In genomic region chr5:173739741-173740140, GRCh38 we compare ENCODE assay signal across 21 cellular contexts.
"Had no signal": no experiment of that assay in that cellular context is flagged by ENCODE, and none has a peak within 500 bp of the region (broad histone marks: within the 10 kb centered on the region; RNA-seq: fewer than 3 reads in every experiment).

No MANE protein-coding gene starts in this region.

- H3K27me3 Mint-ChIP-seq: memory B cell; stimulated activated naive CD8-positive, alpha-beta T cell treated with anti-CD3 and anti-CD28 coated beads, Interleukin-15, amount 100 ng/mL, for 72 hours had no signal

- H3K4me3 Mint-ChIP-seq: memory B cell; natural killer cell treated with Interleukin-12 subunit alpha and Interleukin-12 subunit beta and Interleukin-15 and Interleukin-18, amount 100 ng/mL, for 72 hours; stimulated activated effector memory CD8-positive, alpha-beta T cell treated with anti-CD3 and anti-CD28 coated beads, Interleukin-12 subunit alpha, Interleukin-12 subunit beta, amount 100 ng/mL, for 72 hours; stimulated activated naive CD8-positive, alpha-beta T cell treated with anti-CD3 and anti-CD28 coated beads, Interleukin-15, amount 100 ng/mL, for 72 hours had no signal

- H3K27ac Mint-ChIP-seq: memory B cell; natural killer cell treated with Interleukin-12 subunit alpha and Interleukin-12 subunit beta and Interleukin-15 and Interleukin-18, amount 100 ng/mL, for 72 hours; stimulated activated effector memory CD8-positive, alpha-beta T cell treated with anti-CD3 and anti-CD28 coated beads, Interleukin-12 subunit alpha, Interleukin-12 subunit beta, amount 100 ng/mL, for 72 hours; stimulated activated naive CD8-positive, alpha-beta T cell treated with anti-CD3 and anti-CD28 coated beads, Interleukin-15, amount 100 ng/mL, for 72 hours had no signal

- H3K27ac ChIP-seq: esophagus squamous epithelium, left ventricle myocardium inferior, lower lobe of right lung, neutrophil, right atrium auricular region, testis, tibial nerve had no signal

- H3K4me1 ChIP-seq: esophagus squamous epithelium, left ventricle myocardium inferior, right atrium auricular region, testis had no signal

- H3K4me3 ChIP-seq: esophagus squamous epithelium, left ventricle myocardium inferior, lower lobe of right lung, right atrium auricular region, smooth muscle cell, testis, tibial nerve had no signal

- H3K9me3 ChIP-seq: esophagus squamous epithelium, left ventricle myocardium inferior, lower lobe of right lung, neutrophil, right atrium auricular region, testis, tibial nerve had no signal

- H3K9me3 Mint-ChIP-seq: memory B cell; natural killer cell treated with Interleukin-12 subunit alpha and Interleukin-12 subunit beta and Interleukin-15 and Interleukin-18, amount 100 ng/mL, for 72 hours; stimulated activated effector memory CD8-positive, alpha-beta T cell treated with anti-CD3 and anti-CD28 coated beads, Interleukin-12 subunit alpha, Interleukin-12 subunit beta, amount 100 ng/mL, for 72 hours; stimulated activated naive CD8-positive, alpha-beta T cell treated with anti-CD3 and anti-CD28 coated beads, Interleukin-15, amount 100 ng/mL, for 72 hours had no signal

- H3K27me3 ChIP-seq: neutrophil, right atrium auricular region, testis, tibial nerve had no signal

- FAIRE-seq: colon, kidney had no signal

- H3K36me3 ChIP-seq: esophagus squamous epithelium, left ventricle myocardium inferior, lower lobe of right lung, neutrophil, right atrium auricular region, tibial nerve had no signal

- H3K36me3 Mint-ChIP-seq: memory B cell; natural killer cell treated with Interleukin-12 subunit alpha and Interleukin-12 subunit beta and Interleukin-15 and Interleukin-18, amount 100 ng/mL, for 72 hours; stimulated activated effector memory CD8-positive, alpha-beta T cell treated with anti-CD3 and anti-CD28 coated beads, Interleukin-12 subunit alpha, Interleukin-12 subunit beta, amount 100 ng/mL, for 72 hours had no signal

- DNase-seq: cerebellar nuclear complex; dermis blood vessel endothelial cell; esophagus squamous epithelium; foreskin fibroblast; kidney; left cardiac atrium; left ventricle myocardium inferior; lower lobe of right lung; midbrain; stimulated activated CD4-positive, alpha-beta T cell treated with anti-CD3 and anti-CD28 coated beads, Interleukin-4, amount 100 ng/mL, for 1 hour; stimulated activated CD8-positive, alpha-beta memory T cell treated with anti-CD3 and anti-CD28 coated beads, Interleukin-4, amount 100 ng/mL, for 48 hours; stimulated activated naive CD8-positive, alpha-beta T cell treated with anti-CD3 and anti-CD28 coated beads, Interleukin-15, amount 100 ng/mL, for 72 hours; testis had no signal

- H3K4me1 Mint-ChIP-seq: stimulated activated naive CD8-positive, alpha-beta T cell treated with anti-CD3 and anti-CD28 coated beads, Interleukin-15, amount 100 ng/mL, for 72 hours had no signal

- H3K4me2 ChIP-seq: smooth muscle cell had no signal
